In genomic region chr12:50637870-50638481, GRCh38 we compare ENCODE assay signal across 8 cellular contexts.
A peak's percentile ranks its signal among the peaks of the same experiment; 100 is the strongest.
DNase-seq lines count a peak whose midpoint lies in the region; ATAC-seq and TF ChIP-seq lines count a peak whose summit lies in the region.

No MANE protein-coding gene starts in this region.

- no peak for DNase-seq in AG09309 (ENCODE audit: low read depth)
- no peak for DNase-seq in GM12864 (ENCODE audit: low read depth)
- peak; percentile 20 for DNase-seq in NCI-H2227 (lab: John Stamatoyannopoulos, UW; ENCODE audit: unreplicated experiment)
- no peak for DNase-seq in astrocyte of the cerebellum (ENCODE audit: low read depth)
- peak; percentile 83 for DNase-seq in inferior parietal cortex (ENCODE audit: extremely low spot score)
- DNase-seq in thyroid gland, result no peak

- WGBS in thyroid gland, 2 donors, result 30 to 31% methylated on average over 4 of the region's 4 CpGs

- TF ChIP-seq CTCF in AG09309 (IDR thresholded peaks at IDR 0.05; ENCODE audit: control insufficient read depth, insufficient read depth, low read depth, low read length, missing control alignments), result peak; percentile 37
- peak; percentile 36 for TF ChIP-seq CTCF in GM12864 (IDR thresholded peaks at IDR 0.05; ENCODE audit: low read depth, low read length, missing control alignments)
- TF ChIP-seq CTCF in astrocyte of the cerebellum (IDR thresholded peaks at IDR 0.05; ENCODE audit: low read depth, low read length, missing control alignments), result peak; percentile 49
- TF ChIP-seq CTCF in thyroid gland (IDR thresholded peaks at IDR 0.05), result peak in 5 of 6 experiments; percentile 10 to 70 (median 63)

- H3K9me3 ChIP-seq in thyroid gland, result no peaks in the 10 kb centered on the region

- no peaks in the 10 kb centered on the region for H3K27me3 ChIP-seq in thyroid gland

- peaks cover 11 to 40% of the 10 kb centered on the region in 2 donors for H3K4me1 ChIP-seq in thyroid gland

- intact Hi-C loops in thyroid gland (cut with DNase I), result loop anchor here (5.0 kb wide), 1 partner anchor 131 kb away; no protein-coding TSS in a partner anchor

- TF ChIP-seq POLR2A in thyroid gland (IDR thresholded peaks at IDR 0.05), result no peak

- H3K4me3 ChIP-seq in AG09309 (ENCODE audit: control insufficient read depth, low read depth, low read length) (no peak overlapping the region), GM12864 (ENCODE audit: low read depth, low read length) (no peak overlapping the region), astrocyte of the cerebellum (ENCODE audit: low read depth, low read length) (no peak overlapping the region), thyroid gland (replicated peaks in 1 of 3) (no peak overlapping the region)

- no peaks in the 10 kb centered on the region for H3K36me3 ChIP-seq in thyroid gland

- H3K27ac ChIP-seq in thyroid gland, result no peak overlapping the region

- in situ Hi-C loops in astrocyte of the cerebellum (cut with HindIII; ENCODE audit: low sequenced_read_pairs), result no loop called here

- no peak for ATAC-seq in GM18858 (IDR thresholded peaks at IDR 0.05; ENCODE audit: unreplicated experiment)
- no peak for ATAC-seq in GM19452 (IDR thresholded peaks at IDR 0.05; ENCODE audit: unreplicated experiment)

Comparison
In these comparisons a context has a peak if more than half of its experiments do, and no peak if none do; other contexts are left out.
1. DNase-seq: peak in NCI-H2227 (single experiment) and inferior parietal cortex (single experiment); none in AG09309 (single experiment), GM12864 (single experiment), astrocyte of the cerebellum (single experiment) and thyroid gland (0 of 2).
2. Peak in every context shown above with its lines, with median percentiles within 50 percentile points of each other: CTCF ChIP-seq.